ENCODE assay signal across 34 cellular contexts in the genomic region with DNA sequence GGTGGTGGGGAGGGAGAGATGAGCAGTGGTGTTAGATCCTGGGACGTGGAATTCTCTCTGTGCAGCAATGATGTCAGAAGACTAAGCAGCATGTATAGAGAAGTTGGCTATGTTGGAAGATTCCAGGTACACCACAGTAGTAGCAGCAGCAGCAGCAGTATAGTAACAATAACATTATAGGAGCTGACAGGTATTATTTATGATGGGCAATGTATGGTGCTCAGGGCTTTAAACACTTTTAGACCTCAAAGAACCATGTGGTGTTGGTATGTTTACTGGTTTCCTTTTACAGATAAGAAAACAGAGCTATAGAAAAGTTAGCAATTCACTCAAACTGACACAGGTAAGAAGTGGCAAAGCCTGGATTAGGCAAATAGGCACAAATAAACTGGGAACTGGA.
"Had no signal": no experiment of that assay in that cellular context is flagged by ENCODE, and none has a peak within 500 bp of the region (broad histone marks: within the 10 kb centered on the region; RNA-seq: fewer than 3 reads in every experiment).

No MANE protein-coding gene starts in this region.

- DNase-seq: Karpas-422, Kasumi-1, MG63, MM.1S, MV-4-11, NCI-H1048, NCI-H1092, NCI-H1092 treated with DMSO at 0.1 percent for 48 hours, NCI-H1105, NCI-H1105 treated with DMSO at 0.1 percent for 48 hours, NCI-H1417, NCI-H1417 treated with DMSO at 0.1 percent for 48 hours, NCI-H1436, NCI-H1436 treated with DMSO at 0.1 percent for 48 hours, NCI-H146, NCI-H1694, NCI-H1694 treated with DMSO at 0.1 percent for 48 hours, NCI-H187, NCI-H187 treated with DMSO at 0.1 percent for 48 hours, NCI-H1930, NCI-H2029, NCI-H2029 treated with DMSO at 0.1 percent for 48 hours, NCI-H2081, NCI-H2081 treated with DMSO at 0.1 percent for 48 hours, NCI-H2107, NCI-H2171, NCI-H2171 treated with DMSO at 0.1 percent for 48 hours, NCI-H2227 treated with DMSO at 0.1 percent for 48 hours, NCI-H226, NCI-H345, NCI-H446, NCI-H446 treated with DMSO at 0.1 percent for 48 hours, NCI-H510A, NCI-H510A treated with DMSO at 0.1 percent for 48 hours had no signal

- H3K27me3 ChIP-seq: MG63 had no signal

- H3K4me3 ChIP-seq: MG63 had no signal

- H3K36me3 ChIP-seq: MG63 had no signal

- H3K9me3 ChIP-seq: MG63 had no signal
